In the genomic region with DNA sequence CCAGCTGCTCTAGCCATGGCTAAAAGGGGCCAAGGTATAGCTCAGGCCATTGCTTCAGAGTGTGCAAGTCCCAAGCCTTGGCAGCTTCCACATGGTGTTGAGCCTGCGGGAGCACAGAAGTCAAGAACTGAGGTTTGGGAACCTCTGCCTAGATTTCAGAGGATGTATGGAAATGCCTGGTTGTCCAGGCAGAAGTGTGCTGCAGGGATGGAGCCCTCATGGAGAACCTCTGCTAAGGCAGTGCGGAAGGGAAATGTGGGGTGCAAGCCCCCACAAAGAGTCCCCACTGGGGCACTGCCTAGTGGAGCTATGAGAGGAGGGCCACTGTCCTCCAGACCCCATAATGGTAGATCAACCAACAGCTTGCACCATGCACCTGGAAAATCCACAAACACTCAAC, we compare ENCODE assay signal across 11 cellular contexts. TPM values are rescaled to one million over a fixed set of nuclear protein-coding genes. Genes with fewer than 3 reads are reported as not detected.
"Had no signal": no experiment of that assay in that cellular context is flagged by ENCODE, and none has a peak within 500 bp of the region (broad histone marks: within the 10 kb centered on the region; RNA-seq: fewer than 3 reads in every experiment).

No MANE protein-coding gene starts in this region.

RNA-seq across cellular contexts. Expression of a gene that starts 45.9 kb away (rescaled TPM):
- total RNA-seq: stomach, subcutaneous adipose tissue, suprapubic skin, thoracic aorta, thyroid gland, upper lobe of left lung, upper lobe of right lung, ureter, urinary bladder, uterus, vagina had no signal
